16 cellular contexts compared by ENCODE assay signal in the genomic region with DNA sequence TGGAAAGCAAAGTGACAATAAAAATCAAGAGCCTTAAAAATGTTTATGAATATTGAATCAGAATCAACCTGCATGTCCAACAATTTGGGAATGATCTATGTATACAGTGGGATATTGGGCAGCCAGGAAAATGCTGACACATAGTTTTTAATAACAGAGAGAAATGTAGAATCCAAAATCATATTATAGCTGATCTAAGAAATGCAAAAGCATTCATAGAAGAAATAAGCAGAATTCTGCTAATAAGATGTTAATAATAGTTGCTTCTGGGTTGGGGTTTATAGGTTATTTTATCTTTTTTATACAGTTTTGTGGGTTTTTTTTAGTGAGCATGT. TPM values are rescaled to one million over a fixed set of nuclear protein-coding genes. Genes with fewer than 3 reads are reported as not detected.
DNase-seq lines count a peak whose midpoint lies in the region; ATAC-seq, FAIRE-seq and TF ChIP-seq lines count a peak whose summit lies in the region.
"Had no signal": no experiment of that assay in that cellular context is flagged by ENCODE, and none has a peak within 500 bp of the region (broad histone marks: within the 10 kb centered on the region; RNA-seq: fewer than 3 reads in every experiment).

No MANE protein-coding gene starts in this region.

- H3K27ac Mint-ChIP-seq in astrocyte (ENCODE audit: unreplicated experiment): peak overlapping the region; percentile 43
- H3K27ac Mint-ChIP-seq: CD4-positive, alpha-beta T cell had no signal

- H4K20me1 ChIP-seq in IMR-90 (ENCODE audit: insufficient read depth, low read length) (no peaks in the 10 kb centered on the region), astrocyte (ENCODE audit: insufficient read depth, low read length) (no peaks in the 10 kb centered on the region)

- in situ Hi-C loops in IMR-90 (cut with MboI; ENCODE audit: low sequenced_read_pairs): no loop called here

- no peaks in the 10 kb centered on the region for H3K36me3 Mint-ChIP-seq in astrocyte (ENCODE audit: low read depth, unreplicated experiment)

- ATAC-seq in heart right ventricle (no peak), IMR-90 (ENCODE audit: low read depth) (no peak), psoas muscle (no peak), HG03280 (IDR thresholded peaks at IDR 0.05; ENCODE audit: unreplicated experiment) (no peak)

- H3K18ac ChIP-seq in IMR-90 (ENCODE audit: low read depth, low read length): no peak overlapping the region

- H3K4me3 Mint-ChIP-seq in astrocyte (ENCODE audit: unreplicated experiment): no peak overlapping the region
- H3K4me3 Mint-ChIP-seq: CD4-positive, alpha-beta T cell had no signal

- intact Hi-C loops in heart right ventricle (cut with DNase I) (no loop called here), IMR-90 (cut with micrococcal nuclease) (no loop called here), psoas muscle (cut with DNase I) (no loop called here)

- DNase-seq in heart right ventricle (no peak), right atrium auricular region (ENCODE audit: low spot score) (no peak), IMR-90 (no peak), astrocyte (ENCODE audit: low read depth) (no peak), psoas muscle (no peak), cerebellar cortex (ENCODE audit: low spot score) (no peak)
- DNase-seq in stimulated activated CD8-positive, alpha-beta memory T cell treated with anti-CD3 and anti-CD28 coated beads, Interleukin-4, amount 100 ng/mL, for 48 hours: no peak
- DNase-seq: 8988T, NCI-H1048, NCI-H1417, NCI-H1694, NCI-H2081, NCI-H510A had no signal

- no peak overlapping the region for H3K4ac ChIP-seq in IMR-90 (ENCODE audit: low read depth, low read length)

- no peaks in the 10 kb centered on the region for H3K9me3 Mint-ChIP-seq in astrocyte (ENCODE audit: unreplicated experiment)
- H3K9me3 Mint-ChIP-seq: CD4-positive, alpha-beta T cell had no signal

- FAIRE-seq in astrocyte (lab: Jason Lieb, UNC): no peak
- FAIRE-seq: D721Med had no signal

- H2BK15ac ChIP-seq in IMR-90 (ENCODE audit: low read depth, low read length): no peak overlapping the region

- POLR2A ChIA-PET in IMR-90 (lab: Charles Lee; ENCODE audit: unreplicated experiment): no interaction called here

- H3K4me3 ChIP-seq in heart right ventricle: no peak overlapping the region
- H3K4me3 ChIP-seq in right atrium auricular region: no peak overlapping the region
- no peak overlapping the region for H3K4me3 ChIP-seq in IMR-90 (ENCODE audit: insufficient read depth, low read depth, low read length)
- H3K4me3 ChIP-seq in astrocyte (ENCODE audit: insufficient read depth, low read depth, low read length): no peak overlapping the region
- no peak overlapping the region for H3K4me3 ChIP-seq in psoas muscle

- peaks cover 0 to 7% (median 0%) of the 10 kb centered on the region in 9 donors for H3K36me3 ChIP-seq in heart right ventricle
- no peaks in the 10 kb centered on the region for H3K36me3 ChIP-seq in right atrium auricular region
- H3K36me3 ChIP-seq in IMR-90 (ENCODE audit: control insufficient read depth, insufficient read depth, low read length): no peaks in the 10 kb centered on the region
- H3K36me3 ChIP-seq in astrocyte (ENCODE audit: insufficient read depth, low read length): no peaks in the 10 kb centered on the region
- no peaks in the 10 kb centered on the region for H3K36me3 ChIP-seq in psoas muscle (ENCODE audit: insufficient read depth in 1 of 2, low read depth in 1 of 2)

- peaks cover 3 to 25% (median 17%) of the 10 kb centered on the region in 9 donors for H3K4me1 ChIP-seq in heart right ventricle
- H3K4me1 ChIP-seq in right atrium auricular region: peaks cover 0 to 13% of the 10 kb centered on the region in 2 donors
- peaks cover 6% of the 10 kb centered on the region for H3K4me1 ChIP-seq in IMR-90 (ENCODE audit: control insufficient read depth, insufficient read depth, low read length)
- H3K4me1 ChIP-seq in astrocyte (ENCODE audit: insufficient read depth, low read length): peaks cover 11% of the 10 kb centered on the region
- peaks cover 14% of the 10 kb centered on the region for H3K4me1 ChIP-seq in psoas muscle

- no peaks in the 10 kb centered on the region for H3K9me3 ChIP-seq in heart right ventricle
- H3K9me3 ChIP-seq in right atrium auricular region: no peaks in the 10 kb centered on the region
- H3K9me3 ChIP-seq in IMR-90 (ENCODE audit: control insufficient read depth, insufficient read depth, low read length): no peaks in the 10 kb centered on the region
- H3K9me3 ChIP-seq in astrocyte (ENCODE audit: insufficient read depth, low read depth, low read length): no peaks in the 10 kb centered on the region
- H3K9me3 ChIP-seq in psoas muscle: no peaks in the 10 kb centered on the region

- no peak for TF ChIP-seq POLR2A in IMR-90 (IDR thresholded peaks at IDR 0.05; ENCODE audit: low read depth, low read length)

- no peak overlapping the region for H4K91ac ChIP-seq in IMR-90 (ENCODE audit: insufficient read depth, low read depth, low read length)

- no peak overlapping the region for H2BK20ac ChIP-seq in IMR-90 (ENCODE audit: low read depth, low read length)

- H2AK9ac ChIP-seq in IMR-90 (replicated peaks; ENCODE audit: low read depth, low read length, poor library complexity): no peak overlapping the region

- no peak overlapping the region for H4K5ac ChIP-seq in IMR-90 (ENCODE audit: low read depth, low read length)

- H4K8ac ChIP-seq in IMR-90 (ENCODE audit: low read depth in 2 of 2, low read length in 2 of 2): no peak overlapping the region

- no peak overlapping the region for H3K4me2 ChIP-seq in IMR-90 (ENCODE audit: low read depth, low read length)
- no peak overlapping the region for H3K4me2 ChIP-seq in astrocyte (ENCODE audit: low read length)

- H3K14ac ChIP-seq in IMR-90 (replicated peaks; ENCODE audit: low read depth, low read length): no peak overlapping the region

- H2AK5ac ChIP-seq in IMR-90 (ENCODE audit: low read depth, low read length): no peak overlapping the region

- H2BK5ac ChIP-seq in IMR-90 (ENCODE audit: low read depth, low read length, poor library complexity, severe bottlenecking): no peak overlapping the region

- H3K56ac ChIP-seq in IMR-90 (ENCODE audit: extremely low read depth, insufficient read depth, low read length): no peak overlapping the region

- no TSS peak for BruUV-seq in IMR-90 (replicated peaks; lab: Mats Ljungman, UMichigan)

- H3K27ac ChIP-seq in heart right ventricle (peak overlapping the region in 9 of 10 donors; percentile 54 to 80 (median 62)), right atrium auricular region (peak overlapping the region in 1 of 2 donors; percentile 71), IMR-90 (ENCODE audit: insufficient read depth, low read length) (no peak overlapping the region), astrocyte (ENCODE audit: low read depth, low read length) (no peak overlapping the region), psoas muscle (peak overlapping the region; percentile 70)

- no peak overlapping the region for H3K9ac ChIP-seq in IMR-90 (ENCODE audit: low read depth, low read length)
- H3K9ac ChIP-seq in astrocyte (ENCODE audit: low read length): no peak overlapping the region

- dilution Hi-C loops in IMR-90 (cut with HindIII; ENCODE audit: low sequenced_read_pairs, unreplicated experiment): no loop called here

- no peaks in the 10 kb centered on the region for H3K9me1 ChIP-seq in IMR-90 (ENCODE audit: insufficient read depth, low read length)

- no peaks in the 10 kb centered on the region for H3K79me2 ChIP-seq in astrocyte (ENCODE audit: insufficient read depth, low read length)

- H2AFZ ChIP-seq in IMR-90 (replicated peaks; ENCODE audit: low read length, poor library complexity): no peak overlapping the region
- H2AFZ ChIP-seq in astrocyte (ENCODE audit: low read depth, low read length): no peak overlapping the region

- H2BK120ac ChIP-seq in IMR-90 (ENCODE audit: low read depth, low read length): no peak overlapping the region

- CTCF ChIA-PET in IMR-90 (lab: Yijun Ruan, JAX): no interaction called here

- H3K27me3 ChIP-seq in heart right ventricle (no peaks in the 10 kb centered on the region), right atrium auricular region (no peaks in the 10 kb centered on the region), IMR-90 (ENCODE audit: control insufficient read depth, insufficient read depth, low read length) (peaks cover 5% of the 10 kb centered on the region), astrocyte (ENCODE audit: insufficient read depth, low read length) (no peaks in the 10 kb centered on the region), psoas muscle (ENCODE audit: insufficient read depth in 3 of 3, low read length in 2 of 3) (no peaks in the 10 kb centered on the region)

- H3K27me3 Mint-ChIP-seq in astrocyte (ENCODE audit: low read depth, unreplicated experiment): no peaks in the 10 kb centered on the region
- H3K27me3 Mint-ChIP-seq: CD4-positive, alpha-beta T cell had no signal

- TF ChIP-seq CTCF in heart right ventricle (IDR thresholded peaks at IDR 0.05) (no peak), right atrium auricular region (IDR thresholded peaks at IDR 0.05) (no peak), IMR-90 (conservative IDR thresholded peaks at IDR 0.05; ENCODE audit: low read depth, low read length) (no peak), astrocyte (IDR thresholded peaks at IDR 0.05; ENCODE audit: insufficient read depth, low read depth, low read length) (no peak), psoas muscle (IDR thresholded peaks at IDR 0.05) (no peak)

- H3K79me1 ChIP-seq in IMR-90 (ENCODE audit: low read depth in 1 of 2, low read length in 2 of 2): no peaks in the 10 kb centered on the region

- TF ChIP-seq RAD21 in IMR-90 (IDR thresholded peaks at IDR 0.05; ENCODE audit: low read length): no peak

- H3K23ac ChIP-seq in IMR-90 (ENCODE audit: low read depth, low read length): no peak overlapping the region

- peaks cover 9% of the 10 kb centered on the region for H3K4me1 Mint-ChIP-seq in astrocyte (ENCODE audit: low read depth, unreplicated experiment)

RNA-seq across cellular contexts. Expression of a gene that starts 15.1 kb away (rescaled TPM):
- total RNA-seq in heart right ventricle (10 to 100 TPM in 2 of 10 donors, 1 to 10 TPM in 8; 6.3 to 12.9 (median 8.5) TPM), right atrium auricular region (10 to 100 TPM in 1 of 2 donors, 1 to 10 TPM in 1; 8.8 to 10.5 TPM), IMR-90 (2012; rRNA removed) (1.8 and 3.6 TPM in 2 replicates), astrocyte (7.5 and 8.1 TPM in 2 replicates), psoas muscle (1 to 10 TPM; 3.5 to 5.9 (median 4.4) TPM)
- polyA plus RNA-seq in heart right ventricle (10 to 100 TPM in 1 of 2 donors, 1 to 10 TPM in 1; 4.2 to 16.6 TPM), IMR-90 (2012; rRNA removed) (5.0 and 5.7 TPM in 2 replicates), psoas muscle (10 to 100 TPM in 2 of 3 donors, 1 to 10 TPM in 1; 7.7 to 15.5 (median 11.7) TPM)
- polyA plus RNA-seq in IMR-90 (2012; cell fraction: cytosol; rRNA removed): 4.1 and 4.4 TPM in 2 replicates
- polyA plus RNA-seq in IMR-90 (2012; cell fraction: nucleus; rRNA removed; ENCODE audit: low replicate concordance): 1.9 and 2.4 TPM in 2 replicates

RNA-seq across cellular contexts. Expression of a gene that starts 15.3 kb away (rescaled TPM):
- total RNA-seq in heart right ventricle: 10 to 100 TPM; 32.1 to 52.5 (median 41.6) TPM
- 10 to 100 TPM; 58.5 to 85.7 TPM for polyA plus RNA-seq in heart right ventricle
- total RNA-seq in right atrium auricular region: 10 to 100 TPM; 12.9 to 18.8 TPM
- 38.9 and 76.2 TPM in 2 replicates for total RNA-seq in IMR-90 (2012; rRNA removed)
- 29.1 and 40.0 TPM in 2 replicates for polyA plus RNA-seq in IMR-90 (2012; rRNA removed)
- polyA plus RNA-seq in IMR-90 (2012; cell fraction: cytosol; rRNA removed): 40.1 and 43.2 TPM in 2 replicates
- polyA plus RNA-seq in IMR-90 (2012; cell fraction: nucleus; rRNA removed; ENCODE audit: low replicate concordance): 33.9 and 40.9 TPM in 2 replicates
- 49.3 and 53.2 TPM in 2 replicates for total RNA-seq in astrocyte
- 10 to 100 TPM; 44.2 to 68.7 (median 53.8) TPM for total RNA-seq in psoas muscle
- 100 to 1,000 TPM; 129 to 170 (median 162) TPM for polyA plus RNA-seq in psoas muscle

Comparison
In these comparisons a context has a peak if more than half of its experiments do, and no peak if none do; other contexts are left out.
1. H3K27ac ChIP-seq: peak in heart right ventricle (9 of 10) and psoas muscle (single experiment); none in IMR-90 (single experiment) and astrocyte (single experiment).